In the genomic region with DNA sequence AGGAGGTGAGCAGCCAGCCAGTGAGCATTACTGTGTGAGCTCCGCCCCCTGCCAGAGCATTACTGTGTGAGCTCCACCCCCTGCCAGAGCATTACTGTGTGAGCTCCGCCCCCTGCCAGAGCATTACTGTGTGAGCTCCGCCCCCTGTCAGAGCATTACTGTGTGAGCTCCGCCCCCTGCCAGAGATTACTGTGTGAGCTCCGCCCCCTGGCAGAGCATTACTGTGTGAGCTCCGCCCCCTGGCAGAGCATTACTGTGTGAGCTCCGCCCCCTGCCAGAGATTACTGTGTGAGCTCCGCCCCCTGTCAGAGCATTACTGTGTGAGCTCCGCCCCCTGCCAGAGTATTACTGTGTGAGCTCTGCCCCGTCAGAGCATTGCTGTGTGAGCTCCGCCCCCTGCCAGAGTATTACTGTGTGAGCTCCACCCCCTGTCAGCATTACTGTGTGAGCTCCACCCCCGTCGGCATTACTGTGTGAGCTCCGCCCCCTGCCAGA, we compare ENCODE assay signal across 2 cellular contexts. TPM values are rescaled to one million over a fixed set of nuclear protein-coding genes. Genes with fewer than 3 reads are reported as not detected.
"Had no signal": no experiment of that assay in that cellular context is flagged by ENCODE, and none has a peak within 500 bp of the region (broad histone marks: within the 10 kb centered on the region; RNA-seq: fewer than 3 reads in every experiment).

No MANE protein-coding gene starts in this region.

RNA-seq across cellular contexts. Expression of a gene that starts 34.0 kb away (rescaled TPM):
- total RNA-seq: astrocyte, dermis microvascular lymphatic vessel endothelial cell had no signal
